ENCODE assay signal across 7 cellular contexts in the genomic region with DNA sequence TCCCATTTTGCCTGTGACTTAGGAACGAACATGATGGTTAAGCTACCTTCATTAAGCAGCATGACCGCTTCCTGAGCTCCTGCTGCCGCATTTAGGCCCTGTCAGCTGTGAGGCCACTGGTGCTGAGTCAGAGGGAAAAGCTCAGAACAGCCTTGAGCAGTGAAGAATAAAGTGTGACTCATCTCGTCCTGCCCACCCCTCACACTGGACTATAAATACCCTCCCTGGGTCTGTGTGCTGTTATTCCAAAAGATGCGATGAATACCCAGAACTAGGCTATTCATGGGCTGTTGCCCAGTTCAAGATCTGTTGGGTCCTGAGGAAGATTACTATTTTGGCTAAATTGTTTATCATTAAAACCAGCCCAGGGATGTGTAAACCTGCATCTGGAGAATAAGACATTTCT. TPM values are rescaled to one million over a fixed set of nuclear protein-coding genes. Genes with fewer than 3 reads are reported as not detected.
DNase-seq lines count a peak whose midpoint lies in the region; ATAC-seq, FAIRE-seq and TF ChIP-seq lines count a peak whose summit lies in the region.
"Not testable (repeated sequence)": the region's sequence is repeated elsewhere in the genome, so short reads cannot be mapped to it uniquely, and the experiment has no call there.

No MANE protein-coding gene starts in this region.

- CTCF ChIA-PET in K562 (lab: Yijun Ruan, JAX; ENCODE audit: low intra/inter-chr PET ratio): not testable (repeated sequence)

- H3K18ac ChIP-seq in neuronal stem cell (ENCODE audit: low read length): not testable (repeated sequence)

- H3K4me1 ChIP-seq in GM23338 (ENCODE audit: insufficient read depth); K562 (replicated peaks in 1 of 2; ENCODE audit: control insufficient read depth in 2 of 2, insufficient read depth in 2 of 2, low read length in 2 of 2); cardiac muscle cell (ENCODE audit: low read depth); neuronal stem cell (ENCODE audit: control insufficient read depth in 2 of 2, insufficient read depth in 1 of 2, low read depth in 1 of 2, low read length in 2 of 2): not testable (repeated sequence)

- not testable (repeated sequence) for H2BK15ac ChIP-seq in neuronal stem cell (ENCODE audit: low read length)

- H3K9ac ChIP-seq in K562 (ENCODE audit: insufficient read depth in 1 of 2, low read depth in 2 of 2, low read length in 2 of 2); neuronal stem cell (ENCODE audit: low read depth, low read length, poor library complexity): not testable (repeated sequence)

- H3K14ac ChIP-seq in neuronal stem cell (ENCODE audit: low read length): not testable (repeated sequence)

- H3K4me3 Mint-ChIP-seq in GM23338: not testable (repeated sequence)

- in situ Hi-C loops in K562 (cut with MboI): loop anchor here (10.0 kb wide), 1 partner anchor 1243 kb away; no protein-coding TSS in a partner anchor

- H3K23ac ChIP-seq in neuronal stem cell (ENCODE audit: low read depth, low read length, poor library complexity): not testable (repeated sequence)

- not testable (repeated sequence) for H3K9me3 Mint-ChIP-seq in GM23338

- WGBS in K562 (ENCODE audit: insufficient coverage, low coverage, missing lambda C conversion rate): 0% methylated on average over 5 of the region's 5 CpGs
- WGBS in neuronal stem cell (ENCODE audit: extremely low coverage in 2 of 2, insufficient read length in 2 of 2, insufficient replicate concordance in 1 of 2), 2 donors: no CpG with 5 or more reads among the region's 5 CpGs

- intact Hi-C loops in K562 (cut with micrococcal nuclease): not testable (repeated sequence)

- H3K27me3 ChIP-seq in GM23338 (ENCODE audit: insufficient read depth); K562 (ENCODE audit: control insufficient read depth in 2 of 2, insufficient read depth in 2 of 2, low read length in 2 of 2); cardiac muscle cell; neuronal stem cell (ENCODE audit: control insufficient read depth in 3 of 3, insufficient read depth in 3 of 3, low read depth in 1 of 3, low read length in 3 of 3): not testable (repeated sequence)

- H2AK5ac ChIP-seq in neuronal stem cell (ENCODE audit: low read depth, low read length): not testable (repeated sequence)

- not testable (repeated sequence) for H3K79me1 ChIP-seq in neuronal stem cell (ENCODE audit: low read depth, low read length)

- not testable (repeated sequence) for H3K27me3 Mint-ChIP-seq in GM23338 (ENCODE audit: insufficient read depth, low read depth, poor library complexity)

- H3K4me3 ChIP-seq in GM23338; K562; cardiac muscle cell; neuronal stem cell (ENCODE audit: low read length in 2 of 2): not testable (repeated sequence)

- H3K9me2 ChIP-seq in GM23338 (ENCODE audit: insufficient read depth): not testable (repeated sequence)

- H2BK120ac ChIP-seq in neuronal stem cell (ENCODE audit: low read depth, low read length): not testable (repeated sequence)

- not testable (repeated sequence) for H3K4me2 ChIP-seq in GM23338; K562 (ENCODE audit: insufficient read depth, low read length); neuronal stem cell (ENCODE audit: insufficient read depth, low read length, poor library complexity, severe bottlenecking)

- POLR2A ChIA-PET in K562 (lab: Yijun Ruan, JAX): not testable (repeated sequence)

- H2AFZ ChIP-seq in GM23338; K562 (ENCODE audit: low read depth, low read length); neuronal stem cell (ENCODE audit: low read length): not testable (repeated sequence)

- not testable (repeated sequence) for H3K36me3 ChIP-seq in GM23338 (ENCODE audit: insufficient read depth); K562 (ENCODE audit: control insufficient read depth, insufficient read depth, low read length); cardiac muscle cell; neuronal stem cell (replicated peaks in 1 of 2; ENCODE audit: control insufficient read depth in 2 of 2, insufficient read depth in 2 of 2, low read length in 2 of 2)

- not testable (repeated sequence) for H3F3A ChIP-seq in GM23338 (replicated peaks; ENCODE audit: low read depth)

- not testable (repeated sequence) for H3K36me3 Mint-ChIP-seq in GM23338 (ENCODE audit: low read depth)

- not testable (repeated sequence) for H3K4ac ChIP-seq in neuronal stem cell (ENCODE audit: low read length)

- H2BK12ac ChIP-seq in neuronal stem cell (ENCODE audit: low read length): not testable (repeated sequence)

- not testable (repeated sequence) for DNase-seq in GM23338 (ENCODE audit: low spot score); neuronal stem cell (ENCODE audit: low spot score)
- DNase-seq in RCC 7860 (ENCODE audit: low spot score): peak; percentile 62
- peak in 1 of 4 experiments; percentile 60 for DNase-seq in K562 (ENCODE audit: extremely low read depth in 1 of 4, low spot score in 3 of 4)
- DNase-seq in cardiac muscle cell (ENCODE audit: low read depth in 1 of 2, low spot score in 1 of 2): peak; percentile 47 to 71

- not testable (repeated sequence) for H3K79me2 ChIP-seq in GM23338 (replicated peaks; ENCODE audit: insufficient read depth); K562 (ENCODE audit: control insufficient read depth, insufficient read depth, low read length)

- H4K91ac ChIP-seq in neuronal stem cell (ENCODE audit: low read depth, low read length, poor library complexity): not testable (repeated sequence)

- not testable (repeated sequence) for TF ChIP-seq EP300 in K562 (IDR thresholded peaks at IDR 0.05; ENCODE audit: low read length)

- H4K8ac ChIP-seq in neuronal stem cell (ENCODE audit: low read depth, low read length): not testable (repeated sequence)

- not testable (repeated sequence) for BruUV-seq in K562 (replicated peaks; lab: Mats Ljungman, UMichigan)

- H4K20me1 ChIP-seq in GM23338 (replicated peaks; ENCODE audit: insufficient read depth); K562 (replicated peaks; ENCODE audit: control insufficient read depth, insufficient read depth, low read length): not testable (repeated sequence)

- not testable (repeated sequence) for H3K9me3 ChIP-seq in K562 (replicated peaks; ENCODE audit: control insufficient read depth, insufficient read depth, low read depth, low read length); cardiac muscle cell (ENCODE audit: low read depth); neuronal stem cell (replicated peaks in 1 of 2; ENCODE audit: control insufficient read depth in 2 of 2, insufficient read depth in 1 of 2, low read depth in 1 of 2, low read length in 2 of 2)

- peak; percentile 89 for FAIRE-seq in RCC 7860 (lab: Jason Lieb, UNC)
- FAIRE-seq in K562 (lab: Jason Lieb, UNC): not testable (repeated sequence)

- H3K4me1 Mint-ChIP-seq in GM23338: peaks cover 11% of the 10 kb centered on the region; the same call in 2 of the 3 replicates

- ATAC-seq in GM18858 (IDR thresholded peaks at IDR 0.05; ENCODE audit: unreplicated experiment) (peak; percentile 92), GM23338 (peak; percentile 72), HG03342 (IDR thresholded peaks at IDR 0.05; ENCODE audit: unreplicated experiment) (peak; percentile 90), K562 (peak; percentile 95)

- not testable (repeated sequence) for H3K9me1 ChIP-seq in K562 (ENCODE audit: control insufficient read depth, insufficient read depth, low read length)

- peak overlapping the region; percentile 83 for H3K27ac Mint-ChIP-seq in GM23338

- not testable (repeated sequence) for H3K27ac ChIP-seq in GM23338 (ENCODE audit: low read depth)
- 0 out of 3 replicates have a peak overlapping the region, but pooled peaks have one; percentile 35 for H3K27ac ChIP-seq in K562 (ENCODE audit: extremely low read depth, low read depth, low read length)
- peak overlapping the region; percentile 72 for H3K27ac ChIP-seq in cardiac muscle cell
- H3K27ac ChIP-seq in neuronal stem cell (replicated peaks; ENCODE audit: low read length): peak overlapping the region; percentile 51

- TF ChIP-seq POLR2A in K562 (conservative IDR thresholded peaks at IDR 0.05): not testable (repeated sequence)

- TF ChIP-seq CTCF in GM23338 (conservative IDR thresholded peaks at IDR 0.05; ENCODE audit: low read depth in 2 of 2); K562 (IDR thresholded peaks at IDR 0.05 in 2 of 3, conservative IDR thresholded peaks at IDR 0.05 in 1 of 3; ENCODE audit: insufficient read depth in 2 of 3, low read depth in 1 of 3, low read length in 3 of 3); cardiac muscle cell (IDR thresholded peaks at IDR 0.05; ENCODE audit: low read depth, low read length): not testable (repeated sequence)

- TF ChIP-seq RAD21 in K562 (CRISPR knock-in tag; conservative IDR thresholded peaks at IDR 0.05 in 1 of 2, IDR thresholded peaks at IDR 0.05 in 1 of 2): not testable (repeated sequence)

- not testable (repeated sequence) for H2BK5ac ChIP-seq in neuronal stem cell (ENCODE audit: low read length)

RNA-seq across cellular contexts. Expression of a gene that starts 57.1 kb away (rescaled TPM):
- total RNA-seq in GM23338 (2014; rRNA removed; shearing (Covaris generic)): 87.7 and 98.0 TPM in 2 replicates
- polyA plus RNA-seq in GM23338 (2016; fragmentation: Nextera tagmentation; extraction: Ambion mirVana): 16.5 and 23.0 TPM in 2 replicates
- 55.4 and 200 TPM in 2 replicates for total RNA-seq in K562 (2011; cell fraction: chromatin; rRNA removed; ENCODE audit: low replicate concordance)
- total RNA-seq in K562 (2011; cell fraction: nucleolus; rRNA removed): 20.7 and 28.6 TPM in 2 replicates
- total RNA-seq in K562 (2011; cell fraction: nucleoplasm; rRNA removed): 57.0 and 69.8 TPM in 2 replicates
- 50.7 and 52.9 TPM in 2 replicates for total RNA-seq in K562 (2014; rRNA removed)
- 97.4 and 110 TPM in 2 replicates for total RNA-seq in K562 (2014; rRNA removed; fragmentation: Illumina TruSeq; extraction: Trizol)
- total RNA-seq in K562 (2015; rRNA removed; fragmentation: Illumina TruSeq; extraction: Trizol): 91.1 and 97.0 TPM in 2 replicates
- 71.3 and 77.4 TPM in 2 replicates for total RNA-seq in K562 (2021)
- 20.6 and 30.6 TPM in 2 replicates for polyA plus RNA-seq in K562 (2011; rRNA removed)
- 4.6 and 9.1 TPM in 2 replicates for polyA plus RNA-seq in K562 (2011; cell fraction: cytosol; rRNA removed)
- polyA plus RNA-seq in K562 (2011; cell fraction: nucleus; rRNA removed): 21.5 and 28.5 TPM in 2 replicates
- polyA plus RNA-seq in K562 (2012): 22.7 and 30.8 TPM in 2 replicates
- polyA plus RNA-seq in K562 (2014; fragmentation: Illumina TruSeq; extraction: Trizol): 39.9 and 48.1 TPM in 2 replicates
- polyA plus RNA-seq in K562 (2014; fragmentation: Nextera tagmentation; extraction: Ambion mirVana): 10 to 100 TPM; 11.7 to 11.9 TPM
- polyA plus RNA-seq in K562 (2014; rRNA removed): 31.7 and 34.7 TPM in 2 replicates
- polyA minus RNA-seq in K562 (2011; rRNA and poly(A)+ RNA removed): 103 and 107 TPM in 2 replicates
- polyA minus RNA-seq in K562 (2011; cell fraction: cytosol; rRNA and poly(A)+ RNA removed): 37.7 and 49.1 TPM in 2 replicates
- polyA minus RNA-seq in K562 (2011; cell fraction: nucleus; rRNA and poly(A)+ RNA removed): 37.7 and 76.0 TPM in 2 replicates
- total RNA-seq in cardiac muscle cell: 34.8 and 55.8 TPM in 2 replicates
- 12.8 and 20.2 TPM in 2 replicates for polyA plus RNA-seq in cardiac muscle cell
- polyA plus RNA-seq in neuronal stem cell (2013, experiment 1 of 2): 18.0 TPM
- 18.7 TPM for polyA plus RNA-seq in neuronal stem cell (2013, experiment 2 of 2)
